8 cellular contexts compared by ENCODE assay signal in genomic region chr1:205823260-205823659, GRCh38. TPM values are rescaled to one million over a fixed set of nuclear protein-coding genes. Genes with fewer than 3 reads are reported as not detected.
A peak's percentile ranks its signal among the peaks of the same experiment; 100 is the strongest.
DNase-seq lines count a peak whose midpoint lies in the region; ATAC-seq, FAIRE-seq and TF ChIP-seq lines count a peak whose summit lies in the region.
"Not testable (repeated sequence)": the region's sequence is repeated elsewhere in the genome, so short reads cannot be mapped to it uniquely, and the experiment has no call there.
"Had no signal": no experiment of that assay in that cellular context is flagged by ENCODE, and none has a peak within 500 bp of the region (broad histone marks: within the 10 kb centered on the region; RNA-seq: fewer than 3 reads in every experiment).

No MANE protein-coding gene starts in this region.

- intact Hi-C loops in activated B cell treated with CpG ODN at 0.5 μM for 24 hours (cut with micrococcal nuclease): loop anchor here (1.0 kb wide), 1 partner anchor 31 kb away; no protein-coding TSS in a partner anchor
- intact Hi-C loops in GM12878 (cut with micrococcal nuclease; ENCODE audit: unreplicated experiment): not testable (repeated sequence)

- H3K4me1 ChIP-seq in GM12878 (ENCODE audit: control insufficient read depth, insufficient read depth, low read length): not testable (repeated sequence)

- SMC1A ChIA-PET in GM12878 (lab: Charles Lee; ENCODE audit: uncharacterized antibody, unreplicated experiment): not testable (repeated sequence)

- H3K36me3 Mint-ChIP-seq in activated B cell treated with CpG ODN at 0.5 μM for 24 hours (ENCODE audit: low read depth); stimulated activated effector memory CD8-positive, alpha-beta T cell treated with anti-CD3 and anti-CD28 coated beads, Interleukin-12 subunit alpha, Interleukin-12 subunit beta, amount 100 ng/mL, for 72 hours: not testable (repeated sequence)

- TF ChIP-seq EP300 in GM12878 (IDR thresholded peaks at IDR 0.05; ENCODE audit: borderline replicate concordance in 1 of 2, control insufficient read depth in 1 of 2, low read depth in 2 of 2, low read length in 2 of 2): not testable (repeated sequence)

- peaks cover 39% of the 10 kb centered on the region for H3K4me1 Mint-ChIP-seq in activated B cell treated with CpG ODN at 0.5 μM for 24 hours
- H3K4me1 Mint-ChIP-seq in stimulated activated effector memory CD8-positive, alpha-beta T cell treated with anti-CD3 and anti-CD28 coated beads, Interleukin-12 subunit alpha, Interleukin-12 subunit beta, amount 100 ng/mL, for 72 hours: peaks cover 29% of the 10 kb centered on the region

- H3K36me3 ChIP-seq in GM12878 (ENCODE audit: control insufficient read depth in 2 of 2, insufficient read depth in 2 of 2, low read length in 1 of 2): not testable (repeated sequence)

- RAD21 ChIA-PET in GM12878 (lab: Charles Lee; ENCODE audit: unreplicated experiment): not testable (repeated sequence)

- ATAC-seq in GM18498 (IDR thresholded peaks at IDR 0.05; ENCODE audit: unreplicated experiment) (peak; percentile 40), GM21619 (IDR thresholded peaks at IDR 0.05; ENCODE audit: unreplicated experiment) (peak; percentile 48), HG03460 (IDR thresholded peaks at IDR 0.05; ENCODE audit: unreplicated experiment) (peak; percentile 48), activated B cell treated with CpG ODN at 0.5 μM for 24 hours (ENCODE audit: low read depth) (peak; percentile 71)
- ATAC-seq in GM12878: not testable (repeated sequence)
- ATAC-seq in stimulated activated effector memory CD8-positive, alpha-beta T cell treated with anti-CD3 and anti-CD28 coated beads, Interleukin-12 subunit alpha, Interleukin-12 subunit beta, amount 100 ng/mL, for 72 hours: peak; percentile 60

- not testable (repeated sequence) for H3K9me3 ChIP-seq in GM12878 (replicated peaks; ENCODE audit: control insufficient read depth, insufficient read depth, low read length)

- TF ChIP-seq CTCF in activated B cell treated with CpG ODN at 0.5 μM for 24 hours (IDR thresholded peaks at IDR 0.05); GM12878 (IDR thresholded peaks at IDR 0.05 in 2 of 3, conservative IDR thresholded peaks at IDR 0.05 in 1 of 3; ENCODE audit: control insufficient read depth in 2 of 3, extremely low read depth in 1 of 3, insufficient read depth in 1 of 3, low read depth in 3 of 3, low read length in 3 of 3): not testable (repeated sequence)

- not testable (repeated sequence) for H3K27ac ChIP-seq in GM12878 (ENCODE audit: control insufficient read depth, insufficient read depth)

- H3K9me3 Mint-ChIP-seq in activated B cell treated with CpG ODN at 0.5 μM for 24 hours; stimulated activated effector memory CD8-positive, alpha-beta T cell treated with anti-CD3 and anti-CD28 coated beads, Interleukin-12 subunit alpha, Interleukin-12 subunit beta, amount 100 ng/mL, for 72 hours: not testable (repeated sequence)

- POLR2A ChIA-PET in activated B cell treated with CpG ODN at 0.5 μM for 24 hours (lab: Charles Lee): interaction anchor here (1.3 to 1.8 kb wide), 2 partner anchors 31 to 49 kb away, joined by 4 to 6 read pairs; partner anchors contain the start of gene RAB29
- POLR2A ChIA-PET in GM12878 (lab: Charles Lee): not testable (repeated sequence)

- H3K79me2 ChIP-seq in GM12878 (ENCODE audit: control insufficient read depth, insufficient read depth, low read length): not testable (repeated sequence)

- H2AFZ ChIP-seq in GM12878 (ENCODE audit: control insufficient read depth, low read depth, low read length): not testable (repeated sequence)

- 3% methylated on average over 2 of the region's 2 CpGs for WGBS in GM12878 (ENCODE audit: insufficient coverage, insufficient replicate concordance, low lambda C conversion rate, missing lambda C conversion rate)

- peak; percentile 2 for DNase-seq in NCI-H526 treated with DMSO at 0.1 percent for 48 hours (lab: John Stamatoyannopoulos, UW)
- DNase-seq in activated B cell treated with CpG ODN at 0.5 μM for 24 hours; GM12878 (ENCODE audit: low read depth, low spot score); stimulated activated effector memory CD8-positive, alpha-beta T cell treated with anti-CD3 and anti-CD28 coated beads, Interleukin-12 subunit alpha, Interleukin-12 subunit beta, amount 100 ng/mL, for 72 hours (ENCODE audit: low spot score in 2 of 2): not testable (repeated sequence)

- in situ Hi-C loops in GM12878 (cut with MboI): not testable (repeated sequence)

- CTCF ChIA-PET in activated B cell treated with CpG ODN at 0.5 μM for 24 hours (lab: Charles Lee): interaction anchor here (1.0 kb wide), 1 partner anchor 31 kb away, joined by 3 read pairs; no protein-coding TSS in a partner anchor
- CTCF ChIA-PET in GM12878 (lab: Yijun Ruan, JAX): not testable (repeated sequence)

- not testable (repeated sequence) for H3K4me2 ChIP-seq in GM12878 (ENCODE audit: control insufficient read depth, insufficient read depth)

- not testable (repeated sequence) for H3K27me3 ChIP-seq in GM12878 (replicated peaks in 1 of 2; ENCODE audit: control insufficient read depth in 2 of 2, insufficient read depth in 2 of 2, low read length in 1 of 2)

- not testable (repeated sequence) for H3K9ac ChIP-seq in GM12878 (ENCODE audit: control insufficient read depth, insufficient read depth, low read length)

- not testable (repeated sequence) for BruUV-seq in GM12878 (replicated peaks; lab: Mats Ljungman, UMichigan)

- not testable (repeated sequence) for FAIRE-seq in GM12878 (lab: Jason Lieb, UNC)

- H4K20me1 ChIP-seq in GM12878 (ENCODE audit: control insufficient read depth, insufficient read depth): not testable (repeated sequence)

- H3K4me3 ChIP-seq in GM12878: not testable (repeated sequence)

- not testable (repeated sequence) for H3K27me3 Mint-ChIP-seq in activated B cell treated with CpG ODN at 0.5 μM for 24 hours

- H3K27ac Mint-ChIP-seq in activated B cell treated with CpG ODN at 0.5 μM for 24 hours: peak overlapping the region; percentile 78
- not testable (repeated sequence) for H3K27ac Mint-ChIP-seq in stimulated activated effector memory CD8-positive, alpha-beta T cell treated with anti-CD3 and anti-CD28 coated beads, Interleukin-12 subunit alpha, Interleukin-12 subunit beta, amount 100 ng/mL, for 72 hours

- not testable (repeated sequence) for TF ChIP-seq POLR2A in GM12878 (IDR thresholded peaks at IDR 0.05; ENCODE audit: low read depth, low read length)

- H3K4me3 Mint-ChIP-seq in activated B cell treated with CpG ODN at 0.5 μM for 24 hours: peak overlapping the region; percentile 64
- H3K4me3 Mint-ChIP-seq in stimulated activated effector memory CD8-positive, alpha-beta T cell treated with anti-CD3 and anti-CD28 coated beads, Interleukin-12 subunit alpha, Interleukin-12 subunit beta, amount 100 ng/mL, for 72 hours: not testable (repeated sequence)

- not testable (repeated sequence) for TF ChIP-seq RAD21 in GM12878 (IDR thresholded peaks at IDR 0.05; ENCODE audit: insufficient read depth, low read depth, low read length)

RNA-seq across cellular contexts. Expression of gene SLC41A1, which starts 10.3 kb away (rescaled TPM):
- 31.2 and 32.4 TPM in 2 replicates for total RNA-seq in activated B cell treated with CpG ODN at 0.5 μM for 24 hours
- total RNA-seq in GM12878 (2013; cell fraction: nucleolus; rRNA removed): 1.5 TPM in 2 replicates
- 0.22 and 0.45 TPM in 2 replicates for total RNA-seq in GM12878 (2014; rRNA removed)
- total RNA-seq in GM12878 (2014; rRNA removed; fragmentation: Illumina TruSeq; extraction: Trizol): 0.22 and 0.28 TPM in 2 replicates
- 0.40 and 0.69 TPM in 2 replicates for total RNA-seq in GM12878 (2021)
- polyA plus RNA-seq in GM12878 (2011; ENCODE audit: low read depth): 1.0 TPM
- polyA plus RNA-seq in GM12878 (2011; rRNA removed): 10.6 and 11.3 TPM in 2 replicates
- polyA plus RNA-seq in GM12878 (2011; cell fraction: cytosol; rRNA removed): 7.6 and 10.4 TPM in 2 replicates
- polyA plus RNA-seq in GM12878 (2011; cell fraction: nucleus; rRNA removed): 15.7 and 18.2 TPM in 2 replicates
- polyA plus RNA-seq in GM12878 (2012): 1.1 and 1.5 TPM in 2 replicates
- polyA plus RNA-seq in GM12878 (2014; fragmentation: Illumina TruSeq; extraction: Trizol): 0.48 and 0.71 TPM in 2 replicates
- under 1 TPM; 0.13 to 0.15 TPM for polyA plus RNA-seq in GM12878 (2014; fragmentation: Nextera tagmentation; extraction: Ambion mirVana)
- polyA plus RNA-seq in GM12878 (2014; rRNA removed): 0.36 and 0.40 TPM in 2 replicates
- under 1 TPM; 0.24 to 0.96 TPM for polyA plus RNA-seq in GM12878 (2016; fragmentation: Nextera tagmentation; extraction: Ambion mirVana)
- polyA minus RNA-seq in GM12878 (2011; rRNA and poly(A)+ RNA removed): 5.4 and 6.6 TPM in 2 replicates
- polyA minus RNA-seq in GM12878 (2011; cell fraction: cytosol; rRNA and poly(A)+ RNA removed): 2.3 and 2.9 TPM in 2 replicates
- 3.6 and 4.0 TPM in 2 replicates for polyA minus RNA-seq in GM12878 (2011; cell fraction: nucleus; rRNA and poly(A)+ RNA removed)

RNA-seq across cellular contexts. Expression of gene PM20D1, which starts 26.7 kb away (rescaled TPM):
- total RNA-seq in activated B cell treated with CpG ODN at 0.5 μM for 24 hours (1.2 and 2.1 TPM in 2 replicates), GM12878 (2014; rRNA removed) (not detected in 2 replicates), GM12878 (2014; rRNA removed; fragmentation: Illumina TruSeq; extraction: Trizol) (not detected in 2 replicates), GM12878 (2021) (not detected in 2 replicates)
- total RNA-seq in GM12878 (2013; cell fraction: nucleolus; rRNA removed): not detected in 2 replicates
- polyA plus RNA-seq in GM12878 (2011; ENCODE audit: low read depth): not detected
- polyA plus RNA-seq in GM12878 (2011; rRNA removed) (not detected in 2 replicates), GM12878 (2014; fragmentation: Illumina TruSeq; extraction: Trizol) (not detected in 2 replicates), GM12878 (2014; fragmentation: Nextera tagmentation; extraction: Ambion mirVana) (not detected), GM12878 (2014; rRNA removed) (not detected in 2 replicates), GM12878 (2016; fragmentation: Nextera tagmentation; extraction: Ambion mirVana) (not detected)
- polyA plus RNA-seq in GM12878 (2011; cell fraction: cytosol; rRNA removed): not detected in 2 replicates
- polyA plus RNA-seq in GM12878 (2011; cell fraction: nucleus; rRNA removed): not detected in 2 replicates
- not detected in 2 replicates for polyA plus RNA-seq in GM12878 (2012)
- polyA minus RNA-seq in GM12878 (2011; rRNA and poly(A)+ RNA removed): not detected in 2 replicates
- not detected in 2 replicates for polyA minus RNA-seq in GM12878 (2011; cell fraction: cytosol; rRNA and poly(A)+ RNA removed)
- not detected in 2 replicates for polyA minus RNA-seq in GM12878 (2011; cell fraction: nucleus; rRNA and poly(A)+ RNA removed)
- total RNA-seq: PC-9 had no signal

RNA-seq across cellular contexts. Expression of gene RAB29, which starts 48.0 kb away (rescaled TPM):
- total RNA-seq in activated B cell treated with CpG ODN at 0.5 μM for 24 hours: 149 and 156 TPM in 2 replicates
- 52.7 and 57.1 TPM in 2 replicates for total RNA-seq in GM12878 (2013; cell fraction: nucleolus; rRNA removed)
- total RNA-seq in GM12878 (2014; rRNA removed): 11.7 and 15.9 TPM in 2 replicates
- 16.8 and 18.0 TPM in 2 replicates for total RNA-seq in GM12878 (2014; rRNA removed; fragmentation: Illumina TruSeq; extraction: Trizol)
- total RNA-seq in GM12878 (2021): 12.5 TPM in 2 replicates
- polyA plus RNA-seq in GM12878 (2011; ENCODE audit: low read depth): 8.1 TPM
- polyA plus RNA-seq in GM12878 (2011; rRNA removed): 74.5 and 75.5 TPM in 2 replicates
- 65.7 and 79.1 TPM in 2 replicates for polyA plus RNA-seq in GM12878 (2011; cell fraction: cytosol; rRNA removed)
- polyA plus RNA-seq in GM12878 (2011; cell fraction: nucleus; rRNA removed): 22.2 and 26.9 TPM in 2 replicates
- 13.3 and 14.9 TPM in 2 replicates for polyA plus RNA-seq in GM12878 (2012)
- 20.5 and 22.6 TPM in 2 replicates for polyA plus RNA-seq in GM12878 (2014; fragmentation: Illumina TruSeq; extraction: Trizol)
- polyA plus RNA-seq in GM12878 (2014; fragmentation: Nextera tagmentation; extraction: Ambion mirVana): 10 to 100 TPM; 12.6 to 16.2 TPM
- polyA plus RNA-seq in GM12878 (2014; rRNA removed): 15.7 and 15.8 TPM in 2 replicates
- polyA plus RNA-seq in GM12878 (2016; fragmentation: Nextera tagmentation; extraction: Ambion mirVana): 10 to 100 TPM; 13.7 to 14.2 TPM
- 49.7 and 57.1 TPM in 2 replicates for polyA minus RNA-seq in GM12878 (2011; rRNA and poly(A)+ RNA removed)
- polyA minus RNA-seq in GM12878 (2011; cell fraction: cytosol; rRNA and poly(A)+ RNA removed): 19.2 and 22.4 TPM in 2 replicates
- polyA minus RNA-seq in GM12878 (2011; cell fraction: nucleus; rRNA and poly(A)+ RNA removed): 15.2 and 23.0 TPM in 2 replicates

Comparison
In these comparisons a context has a peak if more than half of its experiments do, and no peak if none do; other contexts are left out.
1. RNA of gene SLC41A1, which starts 10.3 kb away (total RNA-seq): 31.2 to 32.4 TPM in activated B cell treated with CpG ODN at 0.5 μM for 24 hours; 0.22 to 1.5 TPM in GM12878; every median in the first group is over 10 times any median in the second.